In genomic region chr1:243345205-243345604, GRCh38 we compare ENCODE assay signal across 9 cellular contexts.
DNase-seq lines count a peak whose midpoint lies in the region; ATAC-seq and TF ChIP-seq lines count a peak whose summit lies in the region.
"Had no signal": no experiment of that assay in that cellular context is flagged by ENCODE, and none has a peak within 500 bp of the region (broad histone marks: within the 10 kb centered on the region; RNA-seq: fewer than 3 reads in every experiment).

No MANE protein-coding gene starts in this region.

- CTCF ChIA-PET in activated CD4-positive, alpha-beta T cell treated with anti-CD3 and anti-CD28 coated beads for 36 hours (lab: Charles Lee), result interaction anchor here (0.9 kb wide), 1 partner anchor 603 kb away, joined by 3 read pairs; no protein-coding TSS in a partner anchor

- no peaks in the 10 kb centered on the region for H4K20me1 ChIP-seq in DND-41 (ENCODE audit: insufficient read depth, low read length)

- no peak overlapping the region for H3K4me2 ChIP-seq in DND-41 (ENCODE audit: insufficient read depth, low read length)

- H3K4me1 Mint-ChIP-seq in HFFc6 (ENCODE audit: low read depth), result peaks cover 36% of the 10 kb centered on the region
- H3K4me1 Mint-ChIP-seq in activated T-helper 2 cell treated with anti-CD3 and anti-CD28 coated beads, Interferon-gamma antibody, Interleukin-2, Interleukin-4, amounts not matched to agents 10 μg/mL and 5 μg/mL and 100 μg/mL, durations not matched to agents 14 hours and 24 hours and 36 hours (ENCODE audit: low read depth), result peaks cover 2% of the 10 kb centered on the region
- H3K4me1 Mint-ChIP-seq in effector memory CD8-positive, alpha-beta T cell (ENCODE audit: low read depth in 2 of 2), result no peaks in the 10 kb centered on the region
- peaks cover 6% of the 10 kb centered on the region for H3K4me1 Mint-ChIP-seq in activated CD4-positive, alpha-beta T cell treated with anti-CD3 and anti-CD28 coated beads for 36 hours

- TF ChIP-seq CTCF in DND-41 (IDR thresholded peaks at IDR 0.05; ENCODE audit: borderline replicate concordance, extremely low read depth, low read length, poor library complexity, severe bottlenecking), result peak; percentile 41
- peak; percentile 65 for TF ChIP-seq CTCF in HFFc6 (IDR thresholded peaks at IDR 0.05)

- intact Hi-C loops in activated T-helper 2 cell treated with anti-CD3 and anti-CD28 coated beads, Interferon-gamma antibody, Interleukin-2, Interleukin-4, amounts not matched to agents 10 μg/mL and 5 μg/mL and 100 μg/mL, durations not matched to agents 14 hours and 24 hours and 36 hours (cut with micrococcal nuclease), result loop anchor here (10.0 kb wide), 1 partner anchor 510 kb away; the partner anchor contains the start of gene AKT3
- intact Hi-C loops in activated CD4-positive, alpha-beta T cell treated with anti-CD3 and anti-CD28 coated beads for 36 hours (cut with DNase I, micrococcal nuclease), result loop anchor here (2.0 to 10.0 kb wide), 3 partner anchors 64 to 602 kb away; no protein-coding TSS in a partner anchor

- H3K27me3 Mint-ChIP-seq in HFFc6 (ENCODE audit: insufficient read depth), result no peaks in the 10 kb centered on the region
- no peaks in the 10 kb centered on the region for H3K27me3 Mint-ChIP-seq in activated T-helper 2 cell treated with anti-CD3 and anti-CD28 coated beads, Interferon-gamma antibody, Interleukin-2, Interleukin-4, amounts not matched to agents 10 μg/mL and 5 μg/mL and 100 μg/mL, durations not matched to agents 14 hours and 24 hours and 36 hours (ENCODE audit: low read depth)
- H3K27me3 Mint-ChIP-seq in effector memory CD8-positive, alpha-beta T cell, result no peaks in the 10 kb centered on the region
- H3K27me3 Mint-ChIP-seq in activated CD4-positive, alpha-beta T cell treated with anti-CD3 and anti-CD28 coated beads for 36 hours, result no peaks in the 10 kb centered on the region

- H3K27ac ChIP-seq in DND-41 (ENCODE audit: low read length), result no peak overlapping the region
- H3K27ac ChIP-seq: foreskin keratinocyte had no signal

- H3K36me3 Mint-ChIP-seq in HFFc6 (ENCODE audit: low read depth), result peaks cover under 1% of the 10 kb centered on the region; the same call in 1 of the 2 replicates
- peaks cover 3% of the 10 kb centered on the region for H3K36me3 Mint-ChIP-seq in activated T-helper 2 cell treated with anti-CD3 and anti-CD28 coated beads, Interferon-gamma antibody, Interleukin-2, Interleukin-4, amounts not matched to agents 10 μg/mL and 5 μg/mL and 100 μg/mL, durations not matched to agents 14 hours and 24 hours and 36 hours (ENCODE audit: low read depth)
- H3K36me3 Mint-ChIP-seq in effector memory CD8-positive, alpha-beta T cell (ENCODE audit: insufficient read depth), result peaks cover under 1% of the 10 kb centered on the region
- H3K36me3 Mint-ChIP-seq in activated CD4-positive, alpha-beta T cell treated with anti-CD3 and anti-CD28 coated beads for 36 hours (ENCODE audit: low read depth), result peaks cover 10% of the 10 kb centered on the region

- no peaks in the 10 kb centered on the region for H3K79me2 ChIP-seq in DND-41 (ENCODE audit: insufficient read depth, low read length)

- H3K4me3 ChIP-seq in DND-41 (ENCODE audit: low read depth in 1 of 2, low read length in 2 of 2), result no peak overlapping the region

- no peak overlapping the region for H3K27ac Mint-ChIP-seq in HFFc6
- H3K27ac Mint-ChIP-seq in activated T-helper 2 cell treated with anti-CD3 and anti-CD28 coated beads, Interferon-gamma antibody, Interleukin-2, Interleukin-4, amounts not matched to agents 10 μg/mL and 5 μg/mL and 100 μg/mL, durations not matched to agents 14 hours and 24 hours and 36 hours, result no peak overlapping the region
- H3K27ac Mint-ChIP-seq in effector memory CD8-positive, alpha-beta T cell, result no peak overlapping the region
- no peak overlapping the region for H3K27ac Mint-ChIP-seq in activated CD4-positive, alpha-beta T cell treated with anti-CD3 and anti-CD28 coated beads for 36 hours

- H3K4me3 Mint-ChIP-seq in HFFc6, result no peak overlapping the region
- H3K4me3 Mint-ChIP-seq in activated T-helper 2 cell treated with anti-CD3 and anti-CD28 coated beads, Interferon-gamma antibody, Interleukin-2, Interleukin-4, amounts not matched to agents 10 μg/mL and 5 μg/mL and 100 μg/mL, durations not matched to agents 14 hours and 24 hours and 36 hours (ENCODE audit: low read depth), result no peak overlapping the region
- H3K4me3 Mint-ChIP-seq in effector memory CD8-positive, alpha-beta T cell, result no peak overlapping the region
- no peak overlapping the region for H3K4me3 Mint-ChIP-seq in activated CD4-positive, alpha-beta T cell treated with anti-CD3 and anti-CD28 coated beads for 36 hours

- no peak overlapping the region for H3K9ac ChIP-seq in DND-41 (ENCODE audit: low read depth, low read length)

- H3K36me3 ChIP-seq in DND-41 (ENCODE audit: insufficient read depth, low read length), result peaks cover 7% of the 10 kb centered on the region; the same call in 1 of the 2 replicates

- POLR2A ChIA-PET in activated CD4-positive, alpha-beta T cell treated with anti-CD3 and anti-CD28 coated beads for 36 hours (lab: Charles Lee), result interaction anchor here (0.7 kb wide), 1 partner anchor 88 kb away, joined by 4 read pairs; no protein-coding TSS in a partner anchor

- H2AFZ ChIP-seq in DND-41 (ENCODE audit: low read depth, low read length), result no peak overlapping the region

- ATAC-seq in DND-41 (ENCODE audit: insufficient read depth, low read depth) (0 out of 3 replicates have a peak, but pooled peaks have one; percentile 48), SK-N-SH treated with all-trans-retinoic acid at 6 μM for 48 hours (peak; percentile 66), GM19324 (IDR thresholded peaks at IDR 0.05; ENCODE audit: low FRiP score, unreplicated experiment) (no peak)
- ATAC-seq in effector memory CD8-positive, alpha-beta T cell (replicated peaks), result no peak
- no peak for ATAC-seq in activated CD4-positive, alpha-beta T cell treated with anti-CD3 and anti-CD28 coated beads for 36 hours
- ATAC-seq: foreskin keratinocyte had no signal

- DNase-seq in DND-41 (peak; percentile 17), HFFc6 (no peak), left kidney (ENCODE audit: low read depth, low spot score) (peak; percentile 10)
- DNase-seq in activated T-helper 2 cell treated with anti-CD3 and anti-CD28 coated beads, Interferon-gamma antibody, Interleukin-2, Interleukin-4, amounts not matched to agents 10 μg/mL and 5 μg/mL and 100 μg/mL, durations not matched to agents 14 hours and 24 hours and 36 hours (ENCODE audit: low spot score), result no peak
- DNase-seq in effector memory CD8-positive, alpha-beta T cell, result no peak
- DNase-seq in activated CD4-positive, alpha-beta T cell treated with anti-CD3 and anti-CD28 coated beads for 36 hours, result no peak
- DNase-seq: foreskin keratinocyte had no signal

- H3K4me1 ChIP-seq in DND-41 (ENCODE audit: insufficient read depth, low read length), result no peaks in the 10 kb centered on the region
- H3K4me1 ChIP-seq: foreskin keratinocyte had no signal

- no peaks in the 10 kb centered on the region for H3K9me3 ChIP-seq in DND-41 (ENCODE audit: insufficient read depth, low read length, severe bottlenecking)

- no peaks in the 10 kb centered on the region for H3K27me3 ChIP-seq in DND-41 (ENCODE audit: insufficient read depth, low read length, poor library complexity)
- H3K27me3 ChIP-seq: foreskin keratinocyte had no signal

- H3K9me3 Mint-ChIP-seq in HFFc6, result no peaks in the 10 kb centered on the region
- no peaks in the 10 kb centered on the region for H3K9me3 Mint-ChIP-seq in activated T-helper 2 cell treated with anti-CD3 and anti-CD28 coated beads, Interferon-gamma antibody, Interleukin-2, Interleukin-4, amounts not matched to agents 10 μg/mL and 5 μg/mL and 100 μg/mL, durations not matched to agents 14 hours and 24 hours and 36 hours
- no peaks in the 10 kb centered on the region for H3K9me3 Mint-ChIP-seq in effector memory CD8-positive, alpha-beta T cell
- no peaks in the 10 kb centered on the region for H3K9me3 Mint-ChIP-seq in activated CD4-positive, alpha-beta T cell treated with anti-CD3 and anti-CD28 coated beads for 36 hours (ENCODE audit: low read depth)

TF ChIP-seq in SK-N-SH treated with all-trans-retinoic acid at 6 μM for 48 hours, 23 proteins besides CTCF, POLR2A, EP300 and RAD21:
- TF ChIP-seq ISL1 (CRISPR knock-in tag; IDR thresholded peaks at IDR 0.05), result no peak
- TF ChIP-seq, protein P1, sequence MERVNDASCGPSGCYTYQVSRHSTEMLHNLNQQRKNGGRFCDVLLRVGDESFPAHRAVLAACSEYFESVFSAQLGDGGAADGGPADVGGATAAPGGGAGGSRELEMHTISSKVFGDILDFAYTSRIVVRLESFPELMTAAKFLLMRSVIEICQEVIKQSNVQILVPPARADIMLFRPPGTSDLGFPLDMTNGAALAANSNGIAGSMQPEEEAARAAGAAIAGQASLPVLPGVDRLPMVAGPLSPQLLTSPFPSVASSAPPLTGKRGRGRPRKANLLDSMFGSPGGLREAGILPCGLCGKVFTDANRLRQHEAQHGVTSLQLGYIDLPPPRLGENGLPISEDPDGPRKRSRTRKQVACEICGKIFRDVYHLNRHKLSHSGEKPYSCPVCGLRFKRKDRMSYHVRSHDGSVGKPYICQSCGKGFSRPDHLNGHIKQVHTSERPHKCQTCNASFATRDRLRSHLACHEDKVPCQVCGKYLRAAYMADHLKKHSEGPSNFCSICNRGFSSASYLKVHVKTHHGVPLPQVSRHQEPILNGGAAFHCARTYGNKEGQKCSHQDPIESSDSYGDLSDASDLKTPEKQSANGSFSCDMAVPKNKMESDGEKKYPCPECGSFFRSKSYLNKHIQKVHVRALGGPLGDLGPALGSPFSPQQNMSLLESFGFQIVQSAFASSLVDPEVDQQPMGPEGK (CRISPR knock-in tag; IDR thresholded peaks at IDR 0.05; ENCODE audit: borderline replicate concordance), result no peak
- no peak for TF ChIP-seq TOX (CRISPR knock-in tag; IDR thresholded peaks at IDR 0.05; ENCODE audit: borderline replicate concordance)
- TF ChIP-seq ZNF8 (CRISPR knock-in tag; IDR thresholded peaks at IDR 0.05), result no peak
- TF ChIP-seq ZC3H10 (CRISPR knock-in tag; IDR thresholded peaks at IDR 0.05), result no peak
TF ChIP-seq in SK-N-SH treated with all-trans-retinoic acid at 6 μM for 48 hours: peak in this region for 0.

Comparison
In these comparisons a context has a peak if more than half of its experiments do, and no peak if none do; other contexts are left out.
1. ATAC-seq: peak in DND-41 (single experiment) and SK-N-SH treated with all-trans-retinoic acid at 6 μM for 48 hours (single experiment); none in effector memory CD8-positive, alpha-beta T cell (single experiment), GM19324 (single experiment) and activated CD4-positive, alpha-beta T cell treated with anti-CD3 and anti-CD28 coated beads for 36 hours (single experiment).
2. DNase-seq: peak in DND-41 (single experiment) and left kidney (single experiment); none in HFFc6 (single experiment), activated T-helper 2 cell treated with anti-CD3 and anti-CD28 coated beads, Interferon-gamma antibody, Interleukin-2, Interleukin-4, amounts not matched to agents 10 μg/mL and 5 μg/mL and 100 μg/mL, durations not matched to agents 14 hours and 24 hours and 36 hours (single experiment), effector memory CD8-positive, alpha-beta T cell (0 of 3) and activated CD4-positive, alpha-beta T cell treated with anti-CD3 and anti-CD28 coated beads for 36 hours (single experiment).